Comparison of ENCODE assay signal across 27 cellular contexts in the genomic region with DNA sequence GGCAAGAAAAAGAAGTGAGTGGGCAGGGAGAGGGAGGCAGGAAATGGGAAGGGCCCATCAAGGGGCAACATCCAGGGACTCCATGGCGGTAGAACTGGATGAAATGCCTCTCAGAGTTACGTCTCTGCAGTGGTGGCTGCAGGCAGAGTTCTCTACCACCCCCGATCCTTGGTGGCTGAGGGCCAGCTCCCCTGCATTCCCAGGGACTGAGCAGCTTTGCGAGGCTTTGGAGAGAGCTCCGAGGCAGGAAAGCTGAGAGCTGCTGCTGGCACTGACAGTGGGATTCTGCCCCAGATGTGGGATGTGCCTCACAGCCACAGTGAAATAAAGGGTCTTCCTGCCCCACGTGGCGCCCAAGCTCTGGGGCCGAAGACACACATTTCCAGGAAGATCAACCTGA.
DNase-seq lines count a peak whose midpoint lies in the region; ATAC-seq and TF ChIP-seq lines count a peak whose summit lies in the region.
"Had no signal": no experiment of that assay in that cellular context is flagged by ENCODE, and none has a peak within 500 bp of the region (broad histone marks: within the 10 kb centered on the region; RNA-seq: fewer than 3 reads in every experiment).

No MANE protein-coding gene starts in this region.

- ATAC-seq in thoracic aorta (ENCODE audit: insufficient number of reproducible peaks, low FRiP score, low read depth) (no peak), HG02852 (IDR thresholded peaks at IDR 0.05; ENCODE audit: unreplicated experiment) (no peak), sciatic nerve (no peak)
- ATAC-seq in naive thymus-derived CD4-positive, alpha-beta T cell: no peak
- ATAC-seq: activated CD8-positive, alpha-beta T cell treated with anti-CD3 and anti-CD28 coated beads, Interleukin-2, amount 10 ng/mL, durations not matched to agents 7 days and 5 days; activated T-helper 17 cell treated with anti-CD3 and anti-CD28 coated beads, Interleukin-2, amount 50 U/mL, for 72 hours; HepG2; right lobe of liver had no signal

- H3K27ac ChIP-seq in SK-N-MC (no peak overlapping the region), muscle layer of colon (ENCODE audit: low read depth, low read length) (peak overlapping the region; percentile 19), thoracic aorta (peak overlapping the region in 1 of 2 donors; percentile 12)
- H3K27ac ChIP-seq in naive thymus-derived CD4-positive, alpha-beta T cell (ENCODE audit: low read depth, low read length): no peak overlapping the region
- H3K27ac ChIP-seq: colonic mucosa, right lobe of liver, upper lobe of left lung, VCaP had no signal

- H3K27me3 ChIP-seq in muscle layer of colon (ENCODE audit: control insufficient read depth in 1 of 2, insufficient read depth in 2 of 2, low read length in 2 of 2): no peaks in the 10 kb centered on the region
- no peaks in the 10 kb centered on the region for H3K27me3 ChIP-seq in thoracic aorta (replicated peaks; ENCODE audit: insufficient read depth)
- H3K27me3 ChIP-seq in naive thymus-derived CD4-positive, alpha-beta T cell (ENCODE audit: control insufficient read depth in 2 of 2, insufficient read depth in 2 of 2, low read length in 2 of 2): no peaks in the 10 kb centered on the region
- H3K27me3 ChIP-seq: colonic mucosa, right lobe of liver, upper lobe of left lung had no signal

- no peak for TF ChIP-seq CTCF in thoracic aorta (IDR thresholded peaks at IDR 0.05)

- peaks cover 0 to 15% (median 6%) of the 10 kb centered on the region in 7 donors for H3K4me1 Mint-ChIP-seq in naive thymus-derived CD4-positive, alpha-beta T cell
- H3K4me1 Mint-ChIP-seq: activated T-helper 17 cell treated with anti-CD3 and anti-CD28 coated beads, Interleukin-2, amount 50 U/mL, for 72 hours had no signal

- intact Hi-C loops in naive thymus-derived CD4-positive, alpha-beta T cell (cut with micrococcal nuclease): no loop called here
- intact Hi-C loops in sciatic nerve (cut with DNase I): no loop called here

- peaks cover 0 to 16% (median 5%) of the 10 kb centered on the region in 11 donors for H3K9me3 Mint-ChIP-seq in naive thymus-derived CD4-positive, alpha-beta T cell

- H3K36me3 ChIP-seq in SK-N-MC (ENCODE audit: insufficient read depth, low read length) (no peaks in the 10 kb centered on the region), muscle layer of colon (ENCODE audit: insufficient read depth, low read length) (no peaks in the 10 kb centered on the region), thoracic aorta (no peaks in the 10 kb centered on the region)
- no peaks in the 10 kb centered on the region for H3K36me3 ChIP-seq in naive thymus-derived CD4-positive, alpha-beta T cell (ENCODE audit: control insufficient read depth in 2 of 3, insufficient read depth in 3 of 3, low read length in 3 of 3)
- H3K36me3 ChIP-seq: colonic mucosa, right lobe of liver, upper lobe of left lung had no signal

- DNase-seq in AG20443 (ENCODE audit: low spot score) (peak; percentile 23), SK-N-MC (ENCODE audit: low read depth, low spot score) (no peak), thoracic aorta (ENCODE audit: low spot score) (no peak), sciatic nerve (ENCODE audit: low spot score) (no peak)
- no peak for DNase-seq in naive thymus-derived CD4-positive, alpha-beta T cell
- DNase-seq: activated CD4-positive, alpha-beta T cell treated with anti-CD3 and anti-CD28 coated beads for 4 hours; activated CD8-positive, alpha-beta T cell treated with anti-CD3 and anti-CD28 coated beads, Interleukin-2, amount 10 ng/mL, durations not matched to agents 7 days and 5 days; activated naive CD4-positive, alpha-beta T cell treated with anti-CD3 and anti-CD28 coated beads, Interleukin-2, amount 10 ng/mL, durations not matched to agents 7 days and 5 days; amygdala; colonic mucosa; DMS153; effector memory CD4-positive, alpha-beta T cell; NCI-H1436; NCI-H2081 treated with DMSO at 0.1 percent for 48 hours; NCI-H446 treated with DMSO at 0.1 percent for 48 hours; right lobe of liver; stimulated activated CD4-positive, alpha-beta T cell treated with anti-CD3 and anti-CD28 coated beads, Interleukin-15, amount 100 ng/mL, for 24 hours; stimulated activated CD4-positive, alpha-beta T cell treated with anti-CD3 and anti-CD28 coated beads, Interleukin-4, amount 100 ng/mL, for 4 hours; SW 1271; T-helper 9 cell; upper lobe of left lung had no signal

- H3K27me3 Mint-ChIP-seq in naive thymus-derived CD4-positive, alpha-beta T cell: peaks cover 0 to 31% (median 6%) of the 10 kb centered on the region in 5 donors
- H3K27me3 Mint-ChIP-seq: activated naive CD4-positive, alpha-beta T cell treated with anti-CD3 and anti-CD28 coated beads, Interleukin-2, amount 10 ng/mL, durations not matched to agents 7 days and 5 days; progenitor cell of endocrine pancreas had no signal

- H3K36me3 Mint-ChIP-seq in naive thymus-derived CD4-positive, alpha-beta T cell: peaks cover 0 to 5% (median 0%) of the 10 kb centered on the region in 5 donors
- H3K36me3 Mint-ChIP-seq: activated naive CD4-positive, alpha-beta T cell treated with anti-CD3 and anti-CD28 coated beads, Interleukin-2, amount 10 ng/mL, durations not matched to agents 7 days and 5 days had no signal

- no peak overlapping the region for H3K4me3 Mint-ChIP-seq in naive thymus-derived CD4-positive, alpha-beta T cell
- H3K4me3 Mint-ChIP-seq: activated CD8-positive, alpha-beta T cell treated with anti-CD3 and anti-CD28 coated beads, Interleukin-2, amount 10 ng/mL, durations not matched to agents 7 days and 5 days; activated naive CD4-positive, alpha-beta T cell treated with anti-CD3 and anti-CD28 coated beads, Interleukin-2, amount 10 ng/mL, durations not matched to agents 7 days and 5 days; activated T-helper 17 cell treated with anti-CD3 and anti-CD28 coated beads, Interleukin-2, amount 50 U/mL, for 72 hours had no signal

- POLR2A ChIA-PET in naive thymus-derived CD4-positive, alpha-beta T cell (lab: Charles Lee): no interaction called here

- no peak overlapping the region for H3K27ac Mint-ChIP-seq in naive thymus-derived CD4-positive, alpha-beta T cell
- H3K27ac Mint-ChIP-seq: activated CD8-positive, alpha-beta T cell treated with anti-CD3 and anti-CD28 coated beads, Interleukin-2, amount 10 ng/mL, durations not matched to agents 7 days and 5 days; activated naive CD4-positive, alpha-beta T cell treated with anti-CD3 and anti-CD28 coated beads, Interleukin-2, amount 10 ng/mL, durations not matched to agents 7 days and 5 days; activated T-helper 17 cell treated with anti-CD3 and anti-CD28 coated beads, Interleukin-2, amount 50 U/mL, for 72 hours; progenitor cell of endocrine pancreas had no signal

- CTCF ChIA-PET in naive thymus-derived CD4-positive, alpha-beta T cell (lab: Charles Lee): no interaction called here

- H3K4me3 ChIP-seq in SK-N-MC (0 out of 2 replicates have a peak overlapping the region, but pooled peaks have one; percentile 8), muscle layer of colon (ENCODE audit: low read depth in 1 of 2, low read length in 2 of 2) (no peak overlapping the region), thoracic aorta (peak overlapping the region; percentile 1)
- no peak overlapping the region for H3K4me3 ChIP-seq in naive thymus-derived CD4-positive, alpha-beta T cell (ENCODE audit: low read length)
- H3K4me3 ChIP-seq: colonic mucosa, right lobe of liver, upper lobe of left lung had no signal

- H3K9ac ChIP-seq in SK-N-MC (ENCODE audit: insufficient read length) (no peak overlapping the region), muscle layer of colon (ENCODE audit: low read length) (no peak overlapping the region)

- H3K9me3 ChIP-seq in SK-N-MC (ENCODE audit: low read depth, low read length) (no peaks in the 10 kb centered on the region), muscle layer of colon (ENCODE audit: low read length) (no peaks in the 10 kb centered on the region), thoracic aorta (no peaks in the 10 kb centered on the region)
- H3K9me3 ChIP-seq in naive thymus-derived CD4-positive, alpha-beta T cell (ENCODE audit: control insufficient read depth in 2 of 3, low read length in 3 of 3): no peaks in the 10 kb centered on the region
- H3K9me3 ChIP-seq: colonic mucosa, upper lobe of left lung had no signal

- H3K4me1 ChIP-seq in muscle layer of colon (ENCODE audit: insufficient read depth, low read length): peaks cover 43% of the 10 kb centered on the region
- peaks cover 5 to 10% of the 10 kb centered on the region in 2 donors for H3K4me1 ChIP-seq in thoracic aorta (ENCODE audit: control insufficient read depth in 1 of 2, low read depth in 2 of 2)
- no peaks in the 10 kb centered on the region for H3K4me1 ChIP-seq in naive thymus-derived CD4-positive, alpha-beta T cell (ENCODE audit: control insufficient read depth in 2 of 2, insufficient read depth in 2 of 2, low read length in 2 of 2)
- H3K4me1 ChIP-seq: colonic mucosa, right lobe of liver had no signal

Comparison
In these comparisons a context has a peak if more than half of its experiments do, and no peak if none do; other contexts are left out.
1. H3K4me3 ChIP-seq: peak in SK-N-MC (single experiment) and thoracic aorta (single experiment); none in muscle layer of colon (0 of 2) and naive thymus-derived CD4-positive, alpha-beta T cell (single experiment).